Comparison of ENCODE assay signal across 39 cellular contexts in genomic region chr2:48032765-48033164, GRCh38.
"Had no signal": no experiment of that assay in that cellular context is flagged by ENCODE, and none has a peak within 500 bp of the region (broad histone marks: within the 10 kb centered on the region; RNA-seq: fewer than 3 reads in every experiment).

No MANE protein-coding gene starts in this region.

- H3K27me3 Mint-ChIP-seq: activated CD4-positive, alpha-beta memory T cell treated with anti-CD3 and anti-CD28 coated beads for 36 hours; activated CD8-positive, alpha-beta T cell treated with anti-CD3 and anti-CD28 coated beads for 36 hours; activated naive CD4-positive, alpha-beta T cell treated with anti-CD3 and anti-CD28 coated beads, Interleukin-2, amount 10 ng/mL, durations not matched to agents 7 days and 5 days; activated naive CD4-positive, alpha-beta T cell treated with anti-CD3 and anti-CD28 coated beads, Interleukin-2, amount 50 U/mL, for 24 hours; activated naive CD8-positive, alpha-beta T cell; activated naive CD8-positive, alpha-beta T cell treated with anti-CD3 and anti-CD28 coated beads, Interleukin-2, amount 50 U/mL, for 24 hours had no signal

- H3K36me3 Mint-ChIP-seq: activated naive CD4-positive, alpha-beta T cell treated with anti-CD3 and anti-CD28 coated beads, Interleukin-2, amount 10 ng/mL, durations not matched to agents 7 days and 5 days; brain had no signal

- H3K27ac Mint-ChIP-seq: activated CD4-positive, alpha-beta memory T cell treated with anti-CD3 and anti-CD28 coated beads for 36 hours; activated CD4-positive, alpha-beta T cell treated with anti-CD3 and anti-CD28 coated beads, Interleukin-2, amount 10 ng/mL, durations not matched to agents 24 days and 14 days; activated CD8-positive, alpha-beta T cell treated with anti-CD3 and anti-CD28 coated beads for 36 hours; activated naive CD4-positive, alpha-beta T cell treated with anti-CD3 and anti-CD28 coated beads, Interleukin-2, amount 10 ng/mL, durations not matched to agents 7 days and 5 days; activated naive CD4-positive, alpha-beta T cell treated with anti-CD3 and anti-CD28 coated beads, Interleukin-2, amount 50 U/mL, for 24 hours; activated naive CD8-positive, alpha-beta T cell; activated naive CD8-positive, alpha-beta T cell treated with anti-CD3 and anti-CD28 coated beads, Interleukin-2, amount 10 ng/mL, durations not matched to agents 7 days and 5 days; activated naive CD8-positive, alpha-beta T cell treated with anti-CD3 and anti-CD28 coated beads, Interleukin-2, amount 50 U/mL, for 24 hours; activated T-cell treated with anti-CD3 and anti-CD28 coated beads, Interleukin-2, amount 50 U/mL, for 72 hours; activated T-helper 1 cell treated with anti-CD3 and anti-CD28 coated beads, Interleukin-12 subunit alpha, Interleukin-12 subunit beta, Interleukin-2, Interleukin-4 antibody, amounts not matched to agents 30 ng/mL and 10 ng/mL and 1 ng/mL, durations not matched to agents 14 hours and 24 hours and 36 hours; activated T-helper 2 cell treated with anti-CD3 and anti-CD28 coated beads, Interferon-gamma antibody, Interleukin-2, Interleukin-4, amounts not matched to agents 10 μg/mL and 5 μg/mL and 100 μg/mL, durations not matched to agents 14 hours and 24 hours and 36 hours; brain; T-helper 1 cell treated with Interleukin-12 subunit alpha and Interleukin-12 subunit beta and Interleukin-4 antibody, amounts not matched to agents 30 μg/mL and 1 μg/mL, for 36 hours; T-helper 2 cell treated with Interferon-gamma antibody and Interleukin-4, amounts not matched to agents 5 μg/mL and 100 μg/mL, for 36 hours; WTC11 had no signal

- DNase-seq: activated CD4-positive, alpha-beta memory T cell treated with anti-CD3 and anti-CD28 coated beads for 36 hours; activated CD4-positive, alpha-beta T cell treated with anti-CD3 and anti-CD28 coated beads, Interleukin-2, amount 10 ng/mL, durations not matched to agents 24 days and 14 days; activated CD4-positive, alpha-beta T cell treated with anti-CD3 and anti-CD28 coated beads, Interleukin-2, amount 50 U/mL, for 1 hour; activated CD4-positive, alpha-beta T cell treated with anti-CD3 and anti-CD28 coated beads, Interleukin-2, amount 50 U/mL, for 4 hours; activated CD4-positive, CD25-positive, alpha-beta regulatory T cell; activated CD4-positive, CD25-positive, alpha-beta regulatory T cell treated with anti-CD3 and anti-CD28 coated beads, Interleukin-2, amount 50 U/mL, for 72 hours; activated CD8-positive, alpha-beta memory T cell treated with anti-CD3 and anti-CD28 coated beads, Interleukin-2, amount 50 U/mL, for 4 hours; activated CD8-positive, alpha-beta T cell treated with anti-CD3 and anti-CD28 coated beads for 36 hours; activated effector memory CD4-positive, alpha-beta T cell treated with Interleukin-2 at 50 U/mL for 16 hours; activated gamma-delta T cell; activated naive CD4-positive, alpha-beta T cell treated with anti-CD3 and anti-CD28 coated beads, Interleukin-2, amount 10 ng/mL, durations not matched to agents 7 days and 5 days; activated naive CD4-positive, alpha-beta T cell treated with Interleukin-2 at 50 U/mL for 16 hours; activated naive CD8-positive, alpha-beta T cell treated with anti-CD3 and anti-CD28 coated beads, Interleukin-2, amount 10 ng/mL, durations not matched to agents 7 days and 5 days; activated naive CD8-positive, alpha-beta T cell treated with anti-CD3 and anti-CD28 coated beads, Interleukin-2, amount 50 U/mL, for 24 hours; activated T-cell treated with anti-CD3 and anti-CD28 coated beads for 4 hours; activated T-cell treated with anti-CD3 and anti-CD28 coated beads, Interleukin-2, amount 50 U/mL, for 1 hour; activated T-cell treated with anti-CD3 and anti-CD28 coated beads, Interleukin-2, amount 50 U/mL, for 4 hours; activated T-cell treated with anti-CD3 and anti-CD28 coated beads, Interleukin-2, amount 50 U/mL, for 72 hours; amygdala; anterior cingulate cortex; caudate nucleus; cerebellar nuclear complex; T-helper 1 cell; T-helper 2 cell; T-helper 9 cell; WERI-Rb-1 had no signal

- H3K4me3 Mint-ChIP-seq: activated CD4-positive, alpha-beta memory T cell treated with anti-CD3 and anti-CD28 coated beads for 36 hours; activated CD4-positive, alpha-beta T cell treated with anti-CD3 and anti-CD28 coated beads, Interleukin-2, amount 10 ng/mL, durations not matched to agents 24 days and 14 days; activated CD8-positive, alpha-beta T cell treated with anti-CD3 and anti-CD28 coated beads for 36 hours; activated naive CD4-positive, alpha-beta T cell treated with anti-CD3 and anti-CD28 coated beads, Interleukin-2, amount 10 ng/mL, durations not matched to agents 7 days and 5 days; activated naive CD4-positive, alpha-beta T cell treated with anti-CD3 and anti-CD28 coated beads, Interleukin-2, amount 50 U/mL, for 24 hours; activated naive CD8-positive, alpha-beta T cell; activated naive CD8-positive, alpha-beta T cell treated with anti-CD3 and anti-CD28 coated beads, Interleukin-2, amount 10 ng/mL, durations not matched to agents 7 days and 5 days; activated naive CD8-positive, alpha-beta T cell treated with anti-CD3 and anti-CD28 coated beads, Interleukin-2, amount 50 U/mL, for 24 hours; activated T-cell treated with anti-CD3 and anti-CD28 coated beads, Interleukin-2, amount 50 U/mL, for 4 hours; activated T-cell treated with anti-CD3 and anti-CD28 coated beads, Interleukin-2, amount 50 U/mL, for 72 hours; activated T-helper 1 cell treated with anti-CD3 and anti-CD28 coated beads, Interleukin-12 subunit alpha, Interleukin-12 subunit beta, Interleukin-2, Interleukin-4 antibody, amounts not matched to agents 30 ng/mL and 10 ng/mL and 1 ng/mL, durations not matched to agents 14 hours and 24 hours and 36 hours; brain; central memory CD8-positive, alpha-beta T cell; T-helper 1 cell treated with Interleukin-12 subunit alpha and Interleukin-12 subunit beta and Interleukin-4 antibody, amounts not matched to agents 30 μg/mL and 1 μg/mL, for 36 hours; T-helper 2 cell treated with Interferon-gamma antibody and Interleukin-4, amounts not matched to agents 5 μg/mL and 100 μg/mL, for 36 hours; WTC11 had no signal

- FAIRE-seq: bronchial epithelial cell, TTC549 had no signal

- H3K36me3 ChIP-seq: ascending aorta, cardiac muscle cell, WERI-Rb-1 had no signal

- H3K4me3 ChIP-seq: ascending aorta, cardiac muscle cell had no signal

- H3K4me1 Mint-ChIP-seq: activated CD4-positive, alpha-beta T cell treated with anti-CD3 and anti-CD28 coated beads, Interleukin-2, amount 10 ng/mL, durations not matched to agents 24 days and 14 days; activated naive CD4-positive, alpha-beta T cell treated with anti-CD3 and anti-CD28 coated beads, Interleukin-2, amount 10 ng/mL, durations not matched to agents 7 days and 5 days; activated naive CD8-positive, alpha-beta T cell treated with anti-CD3 and anti-CD28 coated beads, Interleukin-2, amount 10 ng/mL, durations not matched to agents 7 days and 5 days; brain; central memory CD8-positive, alpha-beta T cell had no signal

- H3K9me3 Mint-ChIP-seq: activated CD4-positive, alpha-beta T cell treated with anti-CD3 and anti-CD28 coated beads, Interleukin-2, amount 10 ng/mL, durations not matched to agents 24 days and 14 days; activated T-helper 1 cell treated with anti-CD3 and anti-CD28 coated beads, Interleukin-12 subunit alpha, Interleukin-12 subunit beta, Interleukin-2, Interleukin-4 antibody, amounts not matched to agents 30 ng/mL and 10 ng/mL and 1 ng/mL, durations not matched to agents 14 hours and 24 hours and 36 hours; central memory CD8-positive, alpha-beta T cell had no signal

- H3K27me3 ChIP-seq: ascending aorta, cardiac muscle cell had no signal

- H3K27ac ChIP-seq: ascending aorta, cardiac muscle cell, WERI-Rb-1 had no signal

- H3K4me1 ChIP-seq: ascending aorta had no signal

- ATAC-seq: activated CD8-positive, alpha-beta T cell treated with anti-CD3 and anti-CD28 coated beads for 36 hours; activated naive CD8-positive, alpha-beta T cell treated with anti-CD3 and anti-CD28 coated beads, Interleukin-2, amount 50 U/mL, for 24 hours; activated T-cell treated with anti-CD3 and anti-CD28 coated beads, Interleukin-2, amount 50 U/mL, for 4 hours; WTC11 had no signal
